Comparison of ENCODE assay signal across 9 cellular contexts in the genomic region with DNA sequence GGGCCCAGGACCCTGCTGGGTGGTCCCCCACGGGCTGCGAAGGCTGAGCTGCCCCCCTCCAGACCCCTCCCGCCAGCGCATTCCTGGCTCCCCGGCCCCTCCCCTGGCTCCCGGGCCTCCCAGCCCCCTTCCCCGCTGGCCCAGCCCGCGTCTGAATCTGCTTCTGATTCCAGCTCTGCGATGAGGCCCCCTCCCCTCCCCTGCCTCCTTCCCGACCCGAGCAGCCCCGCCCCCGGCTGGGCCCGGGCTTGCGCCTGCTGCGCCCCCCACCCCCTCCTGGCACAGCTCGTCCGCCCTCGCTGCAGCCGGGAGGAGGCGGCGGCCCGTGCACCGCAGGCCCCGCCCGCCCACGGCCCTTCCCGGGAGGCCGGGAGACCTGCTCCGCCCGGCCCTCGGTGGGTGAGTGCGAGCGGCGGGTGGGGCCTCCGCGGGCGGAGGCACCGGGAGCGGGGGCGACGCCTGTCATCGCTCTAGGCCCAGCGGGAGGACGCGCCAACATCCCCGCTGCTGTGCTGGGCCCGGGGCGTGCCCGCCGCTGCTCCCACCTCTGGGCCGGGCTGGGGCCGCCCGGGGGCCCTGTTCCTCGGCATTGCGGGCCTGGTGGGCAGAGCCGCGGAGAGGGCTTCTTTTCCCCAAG.
DNase-seq lines count a peak whose midpoint lies in the region; ATAC-seq lines count a peak whose summit lies in the region.
"Had no signal": no experiment of that assay in that cellular context is flagged by ENCODE, and none has a peak within 500 bp of the region (broad histone marks: within the 10 kb centered on the region; RNA-seq: fewer than 3 reads in every experiment).

Gene NTN3, plus strand, starts transcription at position 282 of the 637 bp plus-strand sequence. CDS start 405 bp downstream, outside the sequence.

- H3K9ac ChIP-seq in rectal smooth muscle tissue (ENCODE audit: low read length), result no peak within 1 kb of the TSS

- H3K27me3 ChIP-seq in rectal smooth muscle tissue (ENCODE audit: control insufficient read depth, insufficient read depth, low read length), result peaks cover 30% of the 10 kb centered on the region

- ATAC-seq in GM21381 (IDR thresholded peaks at IDR 0.05; ENCODE audit: unreplicated experiment), result no peak

- peak within 1 kb of the TSS; percentile 36 for H3K4me3 ChIP-seq in rectal smooth muscle tissue (ENCODE audit: low read length)

- H3K36me3 ChIP-seq in rectal smooth muscle tissue (ENCODE audit: control insufficient read depth, insufficient read depth, low read length), result no peaks in the 10 kb centered on the region

- DNase-seq in DMS153 (lab: John Stamatoyannopoulos, UW) (peak; percentile 21), DMS153 treated with DMSO at 0.1 percent for 48 hours (lab: John Stamatoyannopoulos, UW; ENCODE audit: unreplicated experiment) (no peak), NCI-H446 (lab: John Stamatoyannopoulos, UW) (peak; percentile 85 to 89), epidermal melanocyte (ENCODE audit: insufficient read length, low spot score) (peak; percentile 60), activated gamma-delta T cell (lab: John Stamatoyannopoulos, UW) (no peak), EL (no peak)
- DNase-seq: stimulated activated CD4-positive, alpha-beta T cell treated with anti-CD3 and anti-CD28 coated beads, Interleukin-2, amount 100 ng/mL, for 48 hours had no signal

- H3K4me1 ChIP-seq in rectal smooth muscle tissue (ENCODE audit: control insufficient read depth, insufficient read depth, low read length), result peaks cover 2% of the 10 kb centered on the region

- H3K27ac ChIP-seq in rectal smooth muscle tissue (ENCODE audit: low read depth, low read length), result no peak within 1 kb of the TSS

Comparison
In these comparisons a context has a peak if more than half of its experiments do, and no peak if none do; other contexts are left out.
1. DNase-seq: peak in DMS153 (single experiment), NCI-H446 (2 of 2) and epidermal melanocyte (single experiment); none in DMS153 treated with DMSO at 0.1 percent for 48 hours (single experiment), activated gamma-delta T cell (single experiment) and EL (single experiment).